14 cellular contexts compared by ENCODE assay signal in the genomic region with DNA sequence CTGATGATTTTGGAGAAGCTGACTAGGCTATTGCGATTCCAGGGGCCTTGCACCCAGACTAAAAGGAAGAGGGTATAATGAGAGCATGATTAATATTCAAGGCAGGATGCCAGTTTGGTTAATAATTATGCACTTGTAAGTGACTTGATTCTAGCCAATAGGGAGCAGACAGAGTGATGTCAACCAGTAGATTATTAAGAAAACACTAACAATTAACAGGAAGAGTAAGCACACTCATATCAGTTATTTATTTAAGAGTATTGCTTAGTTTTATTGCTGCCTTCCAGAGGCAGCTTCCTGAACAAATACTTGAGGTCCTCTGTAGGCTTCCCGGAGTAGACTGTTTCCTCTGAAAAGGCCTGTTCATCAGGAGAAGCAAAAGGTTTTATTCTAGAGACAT.
A peak's percentile ranks its signal among the peaks of the same experiment; 100 is the strongest.
DNase-seq lines count a peak whose midpoint lies in the region; ATAC-seq and TF ChIP-seq lines count a peak whose summit lies in the region.
"Had no signal": no experiment of that assay in that cellular context is flagged by ENCODE, and none has a peak within 500 bp of the region (broad histone marks: within the 10 kb centered on the region; RNA-seq: fewer than 3 reads in every experiment).

No MANE protein-coding gene starts in this region.

- H3K27me3 ChIP-seq in GM23248 (replicated peaks; ENCODE audit: insufficient read depth), result no peaks in the 10 kb centered on the region

- no peaks in the 10 kb centered on the region for H3K9me3 Mint-ChIP-seq in activated T-helper 17 cell treated with anti-CD3 and anti-CD28 coated beads, Interleukin-2, amount 50 U/mL, for 72 hours

- no peaks in the 10 kb centered on the region for H3K36me3 ChIP-seq in GM23248 (ENCODE audit: low read depth)

- in situ Hi-C loops in GM23248 (cut with MboI), result no loop called here

- no peak overlapping the region for H3K27ac ChIP-seq in GM23248

- no peaks in the 10 kb centered on the region for H3K9me2 ChIP-seq in GM23248 (ENCODE audit: insufficient read depth)

- WGBS in GM23248 (ENCODE audit: low coverage in 1 of 2, low lambda C conversion rate in 2 of 2, missing lambda C conversion rate in 2 of 2), 2 experiments, result 72 to 82% methylated on average over 2 of the region's 2 CpGs

- H3K4me3 ChIP-seq in LNCaP clone FGC (ENCODE audit: low read depth, low read length), result no peak overlapping the region
- peak overlapping the region; percentile 48 for H3K4me3 ChIP-seq in epithelial cell of proximal tubule (ENCODE audit: low read depth, low read length)
- no peak overlapping the region for H3K4me3 ChIP-seq in GM23248

- no peak overlapping the region for H3K4me3 Mint-ChIP-seq in activated T-helper 17 cell treated with anti-CD3 and anti-CD28 coated beads, Interleukin-2, amount 50 U/mL, for 72 hours
- H3K4me3 Mint-ChIP-seq: CD14-positive monocyte; CD8-positive, alpha-beta memory T cell; H9 had no signal

- no peaks in the 10 kb centered on the region for H3K79me2 ChIP-seq in GM23248 (ENCODE audit: insufficient read depth)

- TF ChIP-seq CTCF in LNCaP clone FGC (IDR thresholded peaks at IDR 0.05; ENCODE audit: control insufficient read depth, extremely low read depth, insufficient read depth), result no peak
- no peak for TF ChIP-seq CTCF in epithelial cell of proximal tubule (conservative IDR thresholded peaks at IDR 0.05; ENCODE audit: low read depth, low read length)

- no peaks in the 10 kb centered on the region for H3K27me3 Mint-ChIP-seq in activated T-helper 17 cell treated with anti-CD3 and anti-CD28 coated beads, Interleukin-2, amount 50 U/mL, for 72 hours

- ATAC-seq in activated T-helper 17 cell treated with anti-CD3 and anti-CD28 coated beads, Interleukin-2, amount 50 U/mL, for 72 hours (replicated peaks), result no peak
- no peak for ATAC-seq in HG03045 (IDR thresholded peaks at IDR 0.05; ENCODE audit: unreplicated experiment)

- H2AFZ ChIP-seq in GM23248, result no peak overlapping the region

- no peaks in the 10 kb centered on the region for H3F3A ChIP-seq in GM23248 (ENCODE audit: insufficient read depth)

- no peak overlapping the region for H3K9ac ChIP-seq in GM23248

- H3K9me3 ChIP-seq in GM23248 (ENCODE audit: low read depth), result no peaks in the 10 kb centered on the region
- H3K9me3 ChIP-seq: Caco-2 had no signal

- no peak overlapping the region for H3K4me2 ChIP-seq in GM23248 (ENCODE audit: unreplicated experiment)

- no peaks in the 10 kb centered on the region for H4K20me1 ChIP-seq in GM23248 (ENCODE audit: insufficient read depth)

- H3K36me3 Mint-ChIP-seq in activated T-helper 17 cell treated with anti-CD3 and anti-CD28 coated beads, Interleukin-2, amount 50 U/mL, for 72 hours (ENCODE audit: low read depth), result no peaks in the 10 kb centered on the region
- H3K36me3 Mint-ChIP-seq: CD14-positive monocyte had no signal

- no peaks in the 10 kb centered on the region for H3K4me1 Mint-ChIP-seq in activated T-helper 17 cell treated with anti-CD3 and anti-CD28 coated beads, Interleukin-2, amount 50 U/mL, for 72 hours
- H3K4me1 Mint-ChIP-seq: CD8-positive, alpha-beta memory T cell had no signal

- H3K27ac Mint-ChIP-seq in activated T-helper 17 cell treated with anti-CD3 and anti-CD28 coated beads, Interleukin-2, amount 50 U/mL, for 72 hours, result no peak overlapping the region
- H3K27ac Mint-ChIP-seq: CD14-positive monocyte; CD8-positive, alpha-beta memory T cell; H9 had no signal

- no peaks in the 10 kb centered on the region for H3K4me1 ChIP-seq in GM23248 (ENCODE audit: insufficient read depth)
- H3K4me1 ChIP-seq: Caco-2 had no signal

- peak; percentile 4 for DNase-seq in LNCaP clone FGC (ENCODE audit: low read depth)
- peak; percentile 68 for DNase-seq in epithelial cell of proximal tubule (ENCODE audit: low read depth)
- DNase-seq in kidney tubule cell (ENCODE audit: low spot score), result peak; percentile 86
- DNase-seq in GM23248, result no peak
- DNase-seq in NCI-H526 treated with DMSO at 0.1 percent for 48 hours (lab: John Stamatoyannopoulos, UW), result no peak
- DNase-seq: Caco-2; CD8-positive, alpha-beta memory T cell; DMS53; GF-D8; GOT3; H9 had no signal

Comparison
In these comparisons a context has a peak if more than half of its experiments do, and no peak if none do; other contexts are left out.
1. DNase-seq: peak in LNCaP clone FGC (single experiment), epithelial cell of proximal tubule (single experiment) and kidney tubule cell (single experiment); none in GM23248 (single experiment) and NCI-H526 treated with DMSO at 0.1 percent for 48 hours (single experiment).